In the genomic region with DNA sequence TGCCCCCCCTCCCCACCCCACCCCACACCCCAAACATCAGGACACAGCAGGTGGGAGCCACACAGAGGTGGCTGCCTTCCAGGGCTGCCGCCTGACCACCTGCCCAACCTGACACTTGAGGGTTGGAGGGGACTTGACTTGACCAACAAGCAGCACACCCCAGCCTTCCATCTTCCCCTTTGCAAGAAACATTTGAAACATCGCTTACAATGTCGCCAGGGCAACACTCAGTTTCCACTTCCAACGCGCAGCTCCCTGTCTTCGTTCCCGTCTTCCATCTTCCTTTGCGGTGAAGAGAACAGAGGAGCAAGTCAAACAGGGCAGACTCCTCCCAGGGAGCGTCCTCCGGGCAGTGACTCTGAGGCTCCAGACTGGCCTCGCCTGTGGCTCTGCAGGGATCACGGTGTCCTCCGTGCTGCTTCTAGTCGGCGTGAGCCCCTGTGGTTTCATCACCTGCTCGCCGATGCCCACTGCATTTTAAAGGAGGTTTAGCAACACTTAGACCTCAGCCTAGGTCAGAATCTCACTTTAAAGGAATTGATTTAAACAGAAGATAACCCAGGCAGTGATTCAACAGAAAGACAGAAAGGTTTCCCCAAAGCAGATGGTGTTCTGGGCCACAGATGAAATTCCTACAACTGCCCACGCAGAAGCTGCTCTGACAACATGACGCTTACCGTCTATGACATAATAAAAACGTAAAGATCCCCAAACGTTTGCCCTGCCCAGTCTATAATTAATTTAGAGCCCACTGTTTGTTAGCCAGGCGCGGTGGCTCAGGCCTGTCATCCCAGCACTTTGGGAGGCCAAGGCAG, we compare ENCODE assay signal across 24 cellular contexts.
A peak's percentile ranks its signal among the peaks of the same experiment; 100 is the strongest.
DNase-seq lines count a peak whose midpoint lies in the region; ATAC-seq, FAIRE-seq and TF ChIP-seq lines count a peak whose summit lies in the region.
"Had no signal": no experiment of that assay in that cellular context is flagged by ENCODE, and none has a peak within 500 bp of the region (broad histone marks: within the 10 kb centered on the region; RNA-seq: fewer than 3 reads in every experiment).

No MANE protein-coding gene starts in this region.

- no peaks in the 10 kb centered on the region for H3K4me1 Mint-ChIP-seq in activated CD4-positive, alpha-beta T cell treated with anti-CD3 and anti-CD28 coated beads for 36 hours
- H3K4me1 Mint-ChIP-seq: activated naive CD8-positive, alpha-beta T cell treated with anti-CD3 and anti-CD28 coated beads, Interleukin-2, amount 50 U/mL, for 24 hours; memory B cell had no signal

- no peaks in the 10 kb centered on the region for H3K27me3 Mint-ChIP-seq in activated CD4-positive, alpha-beta T cell treated with anti-CD3 and anti-CD28 coated beads for 36 hours
- H3K27me3 Mint-ChIP-seq: CD4-positive, alpha-beta T cell had no signal

- H3K4me1 ChIP-seq in right cardiac atrium (ENCODE audit: control insufficient read depth, insufficient read depth, low read length) = no peaks in the 10 kb centered on the region
- H3K4me1 ChIP-seq: esophagus squamous epithelium had no signal

- H3K9me3 ChIP-seq in right cardiac atrium (ENCODE audit: control insufficient read depth, low read length) = no peaks in the 10 kb centered on the region
- H3K9me3 ChIP-seq: esophagus squamous epithelium had no signal

- H3K4me3 Mint-ChIP-seq in activated CD4-positive, alpha-beta T cell treated with anti-CD3 and anti-CD28 coated beads for 36 hours = no peak overlapping the region
- H3K4me3 Mint-ChIP-seq: activated CD8-positive, alpha-beta T cell treated with anti-CD3 and anti-CD28 coated beads for 36 hours; activated naive CD8-positive, alpha-beta T cell treated with anti-CD3 and anti-CD28 coated beads, Interleukin-2, amount 50 U/mL, for 24 hours; CD4-positive, alpha-beta T cell; memory B cell; natural killer cell; T-cell had no signal

- DNase-seq in Right ventricle myocardium superior (peak; percentile 17), right cardiac atrium (no peak), bronchial epithelial cell (ENCODE audit: low read depth) (no peak), mesenteric fat pad (ENCODE audit: low spot score) (peak; percentile 83), foreskin melanocyte (no peak), NCI-H82 treated with DMSO at 0.1 percent for 48 hours (lab: John Stamatoyannopoulos, UW; ENCODE audit: unreplicated experiment) (no peak)
- no peak for DNase-seq in activated CD4-positive, alpha-beta T cell treated with anti-CD3 and anti-CD28 coated beads for 36 hours
- DNase-seq: ACHN; activated CD8-positive, alpha-beta T cell treated with anti-CD3 and anti-CD28 coated beads for 36 hours; activated naive CD8-positive, alpha-beta T cell treated with anti-CD3 and anti-CD28 coated beads, Interleukin-2, amount 50 U/mL, for 24 hours; activated T-cell treated with anti-CD3 and anti-CD28 coated beads, Interleukin-2, amount 50 U/mL, for 48 hours; central memory CD4-positive, alpha-beta T cell; DND-41; effector CD4-positive, alpha-beta T cell; esophagus squamous epithelium; natural killer cell; NCI-H1092; NCI-H524 treated with DMSO at 0.1 percent for 48 hours had no signal

- H3K4me3 ChIP-seq in right cardiac atrium (ENCODE audit: low read length) (no peak overlapping the region), bronchial epithelial cell (ENCODE audit: low read depth, low read length) (no peak overlapping the region)
- H3K4me3 ChIP-seq: esophagus squamous epithelium had no signal

- H3K9me3 Mint-ChIP-seq in activated CD4-positive, alpha-beta T cell treated with anti-CD3 and anti-CD28 coated beads for 36 hours (ENCODE audit: low read depth) = no peaks in the 10 kb centered on the region
- H3K9me3 Mint-ChIP-seq: activated CD8-positive, alpha-beta T cell treated with anti-CD3 and anti-CD28 coated beads for 36 hours; activated naive CD8-positive, alpha-beta T cell treated with anti-CD3 and anti-CD28 coated beads, Interleukin-2, amount 50 U/mL, for 24 hours; CD4-positive, alpha-beta T cell; memory B cell; natural killer cell; T-cell had no signal

- ATAC-seq in Right ventricle myocardium superior (ENCODE audit: poor library complexity) (no peak), right cardiac atrium (no peak), GM19328 (IDR thresholded peaks at IDR 0.05; ENCODE audit: unreplicated experiment) (no peak)
- no peak for ATAC-seq in activated CD4-positive, alpha-beta T cell treated with anti-CD3 and anti-CD28 coated beads for 36 hours
- ATAC-seq: activated CD8-positive, alpha-beta T cell treated with anti-CD3 and anti-CD28 coated beads for 36 hours; activated naive CD8-positive, alpha-beta T cell treated with anti-CD3 and anti-CD28 coated beads, Interleukin-2, amount 50 U/mL, for 24 hours; natural killer cell; T-cell had no signal

- POLR2A ChIA-PET in activated CD4-positive, alpha-beta T cell treated with anti-CD3 and anti-CD28 coated beads for 36 hours (lab: Charles Lee) = no interaction called here

- H3K27ac ChIP-seq in right cardiac atrium (ENCODE audit: low read length) = no peak overlapping the region
- H3K27ac ChIP-seq: esophagus squamous epithelium had no signal

- H3K36me3 Mint-ChIP-seq in activated CD4-positive, alpha-beta T cell treated with anti-CD3 and anti-CD28 coated beads for 36 hours (ENCODE audit: low read depth) = no peaks in the 10 kb centered on the region
- H3K36me3 Mint-ChIP-seq: memory B cell, natural killer cell, T-cell had no signal

- no peak overlapping the region for H3K27ac Mint-ChIP-seq in activated CD4-positive, alpha-beta T cell treated with anti-CD3 and anti-CD28 coated beads for 36 hours
- H3K27ac Mint-ChIP-seq: activated CD8-positive, alpha-beta T cell treated with anti-CD3 and anti-CD28 coated beads for 36 hours; activated naive CD8-positive, alpha-beta T cell treated with anti-CD3 and anti-CD28 coated beads, Interleukin-2, amount 50 U/mL, for 24 hours; CD4-positive, alpha-beta T cell; memory B cell; natural killer cell; progenitor cell of endocrine pancreas; T-cell had no signal

- WGBS in right cardiac atrium = 53% methylated on average over 24 of the region's 24 CpGs

- TF ChIP-seq CTCF in bronchial epithelial cell (IDR thresholded peaks at IDR 0.05; ENCODE audit: insufficient read depth, low read length, severe bottlenecking) = no peak

- no peaks in the 10 kb centered on the region for H3K36me3 ChIP-seq in bronchial epithelial cell (ENCODE audit: control insufficient read depth, insufficient read depth, low read length)
- H3K36me3 ChIP-seq: esophagus squamous epithelium had no signal

- H3K27me3 ChIP-seq in right cardiac atrium (ENCODE audit: control insufficient read depth, insufficient read depth) (no peaks in the 10 kb centered on the region), bronchial epithelial cell (ENCODE audit: control insufficient read depth, insufficient read depth, low read length) (no peaks in the 10 kb centered on the region)

- peak; percentile 77 for FAIRE-seq in bronchial epithelial cell (lab: Jason Lieb, UNC)
- FAIRE-seq: GM19239 had no signal

- CTCF ChIA-PET in activated CD4-positive, alpha-beta T cell treated with anti-CD3 and anti-CD28 coated beads for 36 hours (lab: Charles Lee) = no interaction called here

- intact Hi-C loops in Right ventricle myocardium superior (cut with DNase I) = no loop called here
- intact Hi-C loops in right cardiac atrium (cut with DNase I) = no loop called here
- intact Hi-C loops in activated CD4-positive, alpha-beta T cell treated with anti-CD3 and anti-CD28 coated beads for 36 hours (cut with DNase I, micrococcal nuclease) = no loop called here

Comparison
In these comparisons a context has a peak if more than half of its experiments do, and no peak if none do; other contexts are left out.
1. DNase-seq: peak in Right ventricle myocardium superior (single experiment) and mesenteric fat pad (single experiment); none in right cardiac atrium (0 of 3), bronchial epithelial cell (single experiment), foreskin melanocyte (single experiment), activated CD4-positive, alpha-beta T cell treated with anti-CD3 and anti-CD28 coated beads for 36 hours (single experiment) and NCI-H82 treated with DMSO at 0.1 percent for 48 hours (single experiment).